ENCODE assay signal across 32 cellular contexts in the genomic region with DNA sequence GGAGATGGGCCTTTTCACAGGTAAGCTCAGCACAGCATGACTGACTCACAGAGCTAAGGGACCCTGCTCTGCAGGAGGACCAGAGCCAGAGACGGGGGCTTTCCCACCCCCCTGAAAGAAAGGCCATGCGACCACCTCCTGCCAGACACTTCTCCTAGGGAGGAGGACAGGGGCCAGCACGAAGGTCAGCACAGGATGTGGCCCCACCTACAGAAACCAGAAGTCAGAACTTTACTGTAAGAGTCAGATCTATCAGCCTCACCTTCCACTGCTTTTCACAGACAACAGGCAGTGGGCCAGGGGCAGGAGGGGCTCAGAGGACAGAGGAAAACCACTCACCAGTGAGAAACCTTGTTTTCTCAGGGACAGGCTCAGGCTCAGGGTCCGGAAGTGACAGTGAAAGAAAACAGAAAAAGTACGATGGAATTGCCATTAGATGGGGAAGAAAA. TPM values are rescaled to one million over a fixed set of nuclear protein-coding genes. Genes with fewer than 3 reads are reported as not detected.
DNase-seq lines count a peak whose midpoint lies in the region; ATAC-seq and TF ChIP-seq lines count a peak whose summit lies in the region.
"Had no signal": no experiment of that assay in that cellular context is flagged by ENCODE, and none has a peak within 500 bp of the region (broad histone marks: within the 10 kb centered on the region; RNA-seq: fewer than 3 reads in every experiment).

No MANE protein-coding gene starts in this region.

- H3K18ac ChIP-seq in trophoblast cell (ENCODE audit: low read length), result no peak overlapping the region

- no peaks in the 10 kb centered on the region for H3K27me3 Mint-ChIP-seq in activated CD4-positive, alpha-beta T cell treated with anti-CD3 and anti-CD28 coated beads, Interleukin-2, amount 10 ng/mL, durations not matched to agents 7 days and 5 days
- H3K27me3 Mint-ChIP-seq in activated CD8-positive, alpha-beta T cell treated with anti-CD3 and anti-CD28 coated beads for 36 hours, result no peaks in the 10 kb centered on the region

- H2AFZ ChIP-seq in trophoblast cell (ENCODE audit: insufficient read depth, low read length, poor library complexity), result no peak overlapping the region

- intact Hi-C loops in activated CD8-positive, alpha-beta T cell treated with anti-CD3 and anti-CD28 coated beads for 36 hours (cut with micrococcal nuclease), result no loop called here

- peaks cover 4% of the 10 kb centered on the region for H3K4me1 Mint-ChIP-seq in activated CD4-positive, alpha-beta T cell treated with anti-CD3 and anti-CD28 coated beads, Interleukin-2, amount 10 ng/mL, durations not matched to agents 7 days and 5 days
- peaks cover 11% of the 10 kb centered on the region for H3K4me1 Mint-ChIP-seq in activated CD8-positive, alpha-beta T cell treated with anti-CD3 and anti-CD28 coated beads for 36 hours (ENCODE audit: low read depth)

- H4K8ac ChIP-seq in trophoblast cell (ENCODE audit: low read depth, low read length), result no peak overlapping the region

- peaks cover 25% of the 10 kb centered on the region for H3K79me1 ChIP-seq in trophoblast cell (ENCODE audit: low read length)

- no peak overlapping the region for H2BK120ac ChIP-seq in trophoblast cell (ENCODE audit: insufficient read depth, low read length, poor library complexity)

- H4K91ac ChIP-seq in trophoblast cell (ENCODE audit: low read depth, low read length), result no peak overlapping the region

- CTCF ChIA-PET in activated CD4-positive, alpha-beta T cell treated with anti-CD3 and anti-CD28 coated beads, Interleukin-2, amount 10 ng/mL, durations not matched to agents 7 days and 5 days (lab: Charles Lee), result interaction anchor here (0.6 to 0.7 kb wide), 2 partner anchors 13 to 104 kb away, joined by 3 to 6 read pairs; no protein-coding TSS in a partner anchor
- CTCF ChIA-PET in activated CD8-positive, alpha-beta T cell treated with anti-CD3 and anti-CD28 coated beads for 36 hours (lab: Charles Lee), result no interaction called here

- no peak overlapping the region for H3K9ac ChIP-seq in trophoblast cell (ENCODE audit: low read length)

- H3K27me3 ChIP-seq in trophoblast cell (ENCODE audit: insufficient read depth, low read length), result no peaks in the 10 kb centered on the region
- H3K27me3 ChIP-seq: SJCRH30 had no signal

- H3K36me3 Mint-ChIP-seq in activated CD4-positive, alpha-beta T cell treated with anti-CD3 and anti-CD28 coated beads, Interleukin-2, amount 10 ng/mL, durations not matched to agents 7 days and 5 days (ENCODE audit: low read depth), result no peaks in the 10 kb centered on the region
- no peaks in the 10 kb centered on the region for H3K36me3 Mint-ChIP-seq in activated CD8-positive, alpha-beta T cell treated with anti-CD3 and anti-CD28 coated beads for 36 hours (ENCODE audit: low read depth)
- H3K36me3 Mint-ChIP-seq: activated CD8-positive, alpha-beta memory T cell treated with anti-CD3 and anti-CD28 coated beads, Interleukin-2, amount 10 ng/mL, durations not matched to agents 7 days and 5 days; T-cell had no signal

- H3K27ac Mint-ChIP-seq in activated CD4-positive, alpha-beta T cell treated with anti-CD3 and anti-CD28 coated beads, Interleukin-2, amount 10 ng/mL, durations not matched to agents 7 days and 5 days, result peak overlapping the region; percentile 61
- H3K27ac Mint-ChIP-seq in activated CD8-positive, alpha-beta T cell treated with anti-CD3 and anti-CD28 coated beads for 36 hours, result peak overlapping the region; percentile 55
- H3K27ac Mint-ChIP-seq: activated CD8-positive, alpha-beta memory T cell treated with anti-CD3 and anti-CD28 coated beads, Interleukin-2, amount 10 ng/mL, durations not matched to agents 7 days and 5 days; brain; T-cell had no signal

- H3K36me3 ChIP-seq in trophoblast cell (ENCODE audit: control insufficient read depth in 1 of 2, insufficient read depth in 2 of 2, low read length in 2 of 2), result peaks cover 4 to 6% of the 10 kb centered on the region in 2 experiments
- H3K36me3 ChIP-seq: prostate gland had no signal

- H4K12ac ChIP-seq in trophoblast cell (ENCODE audit: low read depth, low read length), result no peak overlapping the region

- H3K4me3 Mint-ChIP-seq in activated CD4-positive, alpha-beta T cell treated with anti-CD3 and anti-CD28 coated beads, Interleukin-2, amount 10 ng/mL, durations not matched to agents 7 days and 5 days, result no peak overlapping the region
- no peak overlapping the region for H3K4me3 Mint-ChIP-seq in activated CD8-positive, alpha-beta T cell treated with anti-CD3 and anti-CD28 coated beads for 36 hours
- H3K4me3 Mint-ChIP-seq: activated CD8-positive, alpha-beta memory T cell treated with anti-CD3 and anti-CD28 coated beads, Interleukin-2, amount 10 ng/mL, durations not matched to agents 7 days and 5 days; brain; T-cell had no signal

- H3K9me3 Mint-ChIP-seq in activated CD4-positive, alpha-beta T cell treated with anti-CD3 and anti-CD28 coated beads, Interleukin-2, amount 10 ng/mL, durations not matched to agents 7 days and 5 days, result no peaks in the 10 kb centered on the region
- no peaks in the 10 kb centered on the region for H3K9me3 Mint-ChIP-seq in activated CD8-positive, alpha-beta T cell treated with anti-CD3 and anti-CD28 coated beads for 36 hours
- H3K9me3 Mint-ChIP-seq: brain, T-cell had no signal

- H3K4me1 ChIP-seq in trophoblast cell (ENCODE audit: control insufficient read depth in 1 of 2, insufficient read depth in 2 of 2, low read length in 2 of 2), result peaks cover 29 to 38% of the 10 kb centered on the region in 2 experiments
- H3K4me1 ChIP-seq: prostate gland had no signal

- no peak overlapping the region for H3K4me3 ChIP-seq in trophoblast cell (ENCODE audit: low read depth, low read length)
- H3K4me3 ChIP-seq: prostate gland, SJCRH30 had no signal

- H2BK12ac ChIP-seq in trophoblast cell (ENCODE audit: low read length), result no peak overlapping the region

- peak; percentile 49 for ATAC-seq in activated CD8-positive, alpha-beta T cell treated with anti-CD3 and anti-CD28 coated beads for 36 hours
- ATAC-seq: activated CD8-positive, alpha-beta memory T cell treated with anti-CD3 and anti-CD28 coated beads, Interleukin-2, amount 10 ng/mL, durations not matched to agents 7 days and 5 days; left lobe of liver; sciatic nerve; T-cell had no signal

- peaks cover 4% of the 10 kb centered on the region for H3K79me2 ChIP-seq in trophoblast cell (ENCODE audit: control insufficient read depth, insufficient read depth, low read length, poor library complexity)

- H2AK5ac ChIP-seq in trophoblast cell (ENCODE audit: low read length), result no peak overlapping the region

- POLR2A ChIA-PET in activated CD4-positive, alpha-beta T cell treated with anti-CD3 and anti-CD28 coated beads, Interleukin-2, amount 10 ng/mL, durations not matched to agents 7 days and 5 days (lab: Charles Lee), result no interaction called here
- POLR2A ChIA-PET in activated CD8-positive, alpha-beta T cell treated with anti-CD3 and anti-CD28 coated beads for 36 hours (lab: Charles Lee), result no interaction called here

- H3K27ac ChIP-seq in trophoblast cell (ENCODE audit: low read depth, low read length), result peak overlapping the region; percentile 53
- H3K27ac ChIP-seq: 22Rv1, epithelial cell of prostate, prostate gland, SJCRH30 had no signal

- no peak for TF ChIP-seq CTCF in activated CD8-positive, alpha-beta T cell treated with anti-CD3 and anti-CD28 coated beads for 36 hours (IDR thresholded peaks at IDR 0.05)

- no peak overlapping the region for H3K14ac ChIP-seq in trophoblast cell (ENCODE audit: low read length)

- H2BK5ac ChIP-seq in trophoblast cell (ENCODE audit: low read depth, low read length, poor library complexity), result no peak overlapping the region

- peaks cover 1% of the 10 kb centered on the region for H3K9me3 ChIP-seq in trophoblast cell (ENCODE audit: insufficient read depth, low read depth, low read length)
- H3K9me3 ChIP-seq: prostate gland, SJCRH30 had no signal

- WGBS in trophoblast cell (ENCODE audit: extremely low coverage, insufficient coverage, insufficient read length), result no CpG with 5 or more reads among the region's 5 CpGs

- no peak for DNase-seq in activated CD4-positive, alpha-beta T cell treated with anti-CD3 and anti-CD28 coated beads, Interleukin-2, amount 10 ng/mL, durations not matched to agents 7 days and 5 days
- no peak for DNase-seq in activated CD4-positive, alpha-beta T cell treated with anti-CD3 and anti-CD28 coated beads for 48 hours
- no peak for DNase-seq in activated CD8-positive, alpha-beta T cell treated with anti-CD3 and anti-CD28 coated beads for 36 hours
- peak; percentile 72 for DNase-seq in islet precursor cell
- DNase-seq in trophoblast cell, result no peak
- DNase-seq in DMS153 treated with DMSO at 0.1 percent for 48 hours (lab: John Stamatoyannopoulos, UW; ENCODE audit: unreplicated experiment), result no peak
- DNase-seq in NCI-H1105 (lab: John Stamatoyannopoulos, UW), result no peak
- DNase-seq in central memory CD4-positive, alpha-beta T cell, result no peak
- DNase-seq: activated CD4-positive, alpha-beta T cell treated with anti-CD3 and anti-CD28 coated beads, Interleukin-2, amount 50 U/mL, for 1 hour; activated CD8-positive, alpha-beta memory T cell treated with anti-CD3 and anti-CD28 coated beads, Interleukin-2, amount 10 ng/mL, durations not matched to agents 7 days and 5 days; activated T-cell treated with anti-CD3 and anti-CD28 coated beads, Interleukin-2, amount 50 U/mL, for 48 hours; amniotic stem cell; DMS79; hypothalamus; KBM-7; NCI-H1092 treated with DMSO at 0.1 percent for 48 hours; NCI-H187; NCI-H2171; SJCRH30; stimulated activated CD4-positive, alpha-beta T cell treated with anti-CD3 and anti-CD28 coated beads, Interleukin-12 subunit alpha, Interleukin-12 subunit beta, amount 100 ng/mL, for 4 hours; stimulated activated CD4-positive, alpha-beta T cell treated with anti-CD3 and anti-CD28 coated beads, Interleukin-2, amount 100 ng/mL, for 48 hours; T-cell had no signal

- no peak overlapping the region for H3K4ac ChIP-seq in trophoblast cell (ENCODE audit: low read depth, low read length)

- H3K4me2 ChIP-seq in trophoblast cell (ENCODE audit: low read length), result no peak overlapping the region

- H3K23ac ChIP-seq in trophoblast cell (ENCODE audit: low read length), result no peak overlapping the region

RNA-seq across cellular contexts. Expression of a gene that starts 37.9 kb away (rescaled TPM):
- not detected for total RNA-seq in activated CD4-positive, alpha-beta T cell treated with anti-CD3 and anti-CD28 coated beads, Interleukin-2, amount 10 ng/mL, durations not matched to agents 7 days and 5 days
- not detected for total RNA-seq in activated CD8-positive, alpha-beta T cell treated with anti-CD3 and anti-CD28 coated beads for 36 hours
- 13.6 and 15.2 TPM in 2 replicates for polyA plus RNA-seq in trophoblast cell (2013)
- polyA plus RNA-seq: CD14-positive monocyte had no signal

RNA-seq across cellular contexts. Expression of a gene that starts 45.2 kb away (rescaled TPM):
- not detected for total RNA-seq in activated CD4-positive, alpha-beta T cell treated with anti-CD3 and anti-CD28 coated beads, Interleukin-2, amount 10 ng/mL, durations not matched to agents 7 days and 5 days
- total RNA-seq in activated CD8-positive, alpha-beta T cell treated with anti-CD3 and anti-CD28 coated beads for 36 hours, result not detected
- 0.18 TPM in 1 of 2 replicates, not detected in the other for polyA plus RNA-seq in trophoblast cell (2013)
- total RNA-seq: activated CD8-positive, alpha-beta memory T cell treated with anti-CD3 and anti-CD28 coated beads, Interleukin-2, amount 10 ng/mL, durations not matched to agents 7 days and 5 days; cerebellum; left lobe of liver; MCF 10A; sciatic nerve; subcutaneous adipose tissue; T-cell had no signal
- polyA plus RNA-seq: CD14-positive monocyte had no signal
